Comparison of ENCODE assay signal across 8 cellular contexts in genomic region chr19:41951686-41952172, GRCh38. TPM values are rescaled to one million over a fixed set of nuclear protein-coding genes. Genes with fewer than 3 reads are reported as not detected.
A peak's percentile ranks its signal among the peaks of the same experiment; 100 is the strongest.
DNase-seq lines count a peak whose midpoint lies in the region; ATAC-seq and TF ChIP-seq lines count a peak whose summit lies in the region.

No MANE protein-coding gene starts in this region.

- TF ChIP-seq CTCF in BJ (IDR thresholded peaks at IDR 0.05; ENCODE audit: insufficient read depth, low read depth, low read length) (peak; percentile 99), mucosa of descending colon (IDR thresholded peaks at IDR 0.05) (peak; percentile 99)

- intact Hi-C loops in mucosa of descending colon (cut with DNase I, micrococcal nuclease): loop anchor here (5.0 kb wide), 1 partner anchor 79 kb away; no protein-coding TSS in a partner anchor

- H3K27me3 ChIP-seq in BJ (ENCODE audit: control insufficient read depth, insufficient read depth, low read length): no peaks in the 10 kb centered on the region

- H3K4me3 ChIP-seq in BJ (ENCODE audit: low read depth, low read length) (no peak overlapping the region), mucosa of descending colon (no peak overlapping the region)

- CTCF ChIA-PET in BJ (lab: Yijun Ruan, JAX): interaction anchor here (0.6 to 1.5 kb wide), 13 partner anchors 9 to 1484 kb away, joined by 3 to 12 read pairs (median 4); partner anchors contain the start of gene RPS19

- H3K36me3 ChIP-seq in BJ (ENCODE audit: control insufficient read depth, insufficient read depth, low read length): peaks cover 11% of the 10 kb centered on the region
- H3K36me3 ChIP-seq in mucosa of descending colon (ENCODE audit: low read depth): no peaks in the 10 kb centered on the region

- H3K4me1 ChIP-seq in mucosa of descending colon (ENCODE audit: low read depth): peaks cover 7% of the 10 kb centered on the region

- DNase-seq in BJ (ENCODE audit: low read depth): no peak
- peak; percentile 29 for DNase-seq in HCEC 1CT
- peak; percentile 48 for DNase-seq in NCI-H774 (lab: John Stamatoyannopoulos, UW)
- peak; percentile 72 to 84 for DNase-seq in activated CD8-positive, alpha-beta memory T cell treated with anti-CD3 and anti-CD28 coated beads for 4 hours (ENCODE audit: low read depth in 2 of 2)
- DNase-seq in epidermal melanocyte (ENCODE audit: insufficient read length, low spot score): peak; percentile 87
- DNase-seq in mucosa of descending colon: peak; percentile 78 to 92 (median 90)
- peak; percentile 99 for DNase-seq in stimulated activated CD8-positive, alpha-beta memory T cell treated with anti-CD3 and anti-CD28 coated beads, Interleukin-4, amount 100 ng/mL, for 48 hours

- POLR2A ChIA-PET in BJ (lab: Charles Lee): no interaction called here

- H3K9me3 ChIP-seq in mucosa of descending colon: no peaks in the 10 kb centered on the region

- ATAC-seq in mucosa of descending colon: peak; percentile 82
- ATAC-seq in GM21717 (IDR thresholded peaks at IDR 0.05; ENCODE audit: unreplicated experiment): no peak

RNA-seq across cellular contexts. Expression of gene RABAC1, which starts 7.4 kb away (rescaled TPM):
- 302 and 361 TPM in 2 replicates for polyA plus RNA-seq in BJ (2011; rRNA removed)
- 80.2 and 104 TPM in 2 replicates for polyA minus RNA-seq in BJ (2011; rRNA and poly(A)+ RNA removed)
- 100 to 1,000 TPM; 150 to 160 (median 152) TPM for total RNA-seq in mucosa of descending colon

RNA-seq across cellular contexts. Expression of gene ERFL, which starts 23.5 kb away (rescaled TPM):
- polyA plus RNA-seq in BJ (2011; rRNA removed): 0.04 TPM in 2 replicates
- polyA minus RNA-seq in BJ (2011; rRNA and poly(A)+ RNA removed): not detected in 2 replicates
- total RNA-seq in mucosa of descending colon: 1 to 10 TPM in 1 of 3 donors, under 1 TPM in 2; 0.70 to 1.1 (median 0.98) TPM

RNA-seq across cellular contexts. Expression of gene ATP1A3, which starts 42.3 kb away (rescaled TPM):
- polyA plus RNA-seq in BJ (2011; rRNA removed): 0.11 and 0.32 TPM in 2 replicates
- 0.38 and 0.62 TPM in 2 replicates for polyA minus RNA-seq in BJ (2011; rRNA and poly(A)+ RNA removed)
- 1 to 10 TPM in 1 of 3 donors, not detected in 2; 8.3 TPM for total RNA-seq in mucosa of descending colon
